ENCODE assay signal across 26 cellular contexts in genomic region chr12:129909051-129910020, GRCh38. TPM values are rescaled to one million over a fixed set of nuclear protein-coding genes. Genes with fewer than 3 reads are reported as not detected.
"Had no signal": no experiment of that assay in that cellular context is flagged by ENCODE, and none has a peak within 500 bp of the region (broad histone marks: within the 10 kb centered on the region; RNA-seq: fewer than 3 reads in every experiment).

No MANE protein-coding gene starts in this region.

- H3K9ac ChIP-seq: KMS-11, SK-N-SH had no signal

- H3K4me1 ChIP-seq: ascending aorta, body of pancreas, Peyer's patch had no signal

- H3K36me3 ChIP-seq: ascending aorta, MG63, Peyer's patch, SJCRH30 had no signal

- H3K4me1 Mint-ChIP-seq: activated naive CD4-positive, alpha-beta T cell treated with anti-CD3 and anti-CD28 coated beads, Interleukin-2, amount 50 U/mL, for 24 hours had no signal

- H3K27ac Mint-ChIP-seq: activated CD8-positive, alpha-beta T cell treated with anti-CD3 and anti-CD28 coated beads, Interleukin-2, amount 10 ng/mL, durations not matched to agents 7 days and 5 days; activated naive CD4-positive, alpha-beta T cell treated with anti-CD3 and anti-CD28 coated beads, Interleukin-2, amount 50 U/mL, for 24 hours; activated T-cell treated with anti-CD3 and anti-CD28 coated beads, Interleukin-2, amount 50 U/mL, for 24 hours; activated T-helper 1 cell treated with anti-CD3 and anti-CD28 coated beads, Interleukin-12 subunit alpha, Interleukin-12 subunit beta, Interleukin-2, Interleukin-4 antibody, amounts not matched to agents 30 ng/mL and 10 ng/mL and 1 ng/mL, durations not matched to agents 14 hours and 24 hours and 36 hours had no signal

- H3K9me3 Mint-ChIP-seq: activated naive CD4-positive, alpha-beta T cell treated with anti-CD3 and anti-CD28 coated beads, Interleukin-2, amount 50 U/mL, for 24 hours; activated T-cell treated with anti-CD3 and anti-CD28 coated beads, Interleukin-2, amount 50 U/mL, for 24 hours; activated T-helper 1 cell treated with anti-CD3 and anti-CD28 coated beads, Interleukin-12 subunit alpha, Interleukin-12 subunit beta, Interleukin-2, Interleukin-4 antibody, amounts not matched to agents 30 ng/mL and 10 ng/mL and 1 ng/mL, durations not matched to agents 14 hours and 24 hours and 36 hours had no signal

- H3K27ac ChIP-seq: ascending aorta, body of pancreas, KMS-11, Peyer's patch, RWPE1, SJCRH30, VCaP had no signal

- ATAC-seq: activated CD8-positive, alpha-beta T cell treated with anti-CD3 and anti-CD28 coated beads, Interleukin-2, amount 10 ng/mL, durations not matched to agents 7 days and 5 days; body of pancreas had no signal

- H3K4me3 ChIP-seq: ascending aorta, body of pancreas, MG63, Peyer's patch, SJCRH30 had no signal

- DNase-seq: activated CD4-positive, alpha-beta T cell treated with anti-CD3 and anti-CD28 coated beads for 4 hours; activated CD4-positive, alpha-beta T cell treated with anti-CD3 and anti-CD28 coated beads, Interleukin-2, amount 50 U/mL, for 4 hours; activated CD8-positive, alpha-beta T cell treated with anti-CD3 and anti-CD28 coated beads, Interleukin-2, amount 10 ng/mL, durations not matched to agents 7 days and 5 days; activated effector memory CD4-positive, alpha-beta T cell treated with Interleukin-2 at 50 U/mL for 16 hours; activated naive CD4-positive, alpha-beta T cell; activated T-cell treated with anti-CD3 and anti-CD28 coated beads, Interleukin-2, amount 50 U/mL, for 24 hours; body of pancreas; MG63; MV-4-11; NCI-H187; NCI-H2081 treated with DMSO at 0.1 percent for 48 hours; NCI-H446; NCI-H524; Peyer's patch; Right ventricle myocardium superior; SJCRH30; SK-N-SH; T-helper 1 cell had no signal

- H3K4me2 ChIP-seq: KMS-11, SK-N-SH had no signal

- H3K27me3 ChIP-seq: ascending aorta, body of pancreas, Peyer's patch, SJCRH30 had no signal

- H3K4me3 Mint-ChIP-seq: activated CD8-positive, alpha-beta T cell treated with anti-CD3 and anti-CD28 coated beads, Interleukin-2, amount 10 ng/mL, durations not matched to agents 7 days and 5 days; activated naive CD4-positive, alpha-beta T cell treated with anti-CD3 and anti-CD28 coated beads, Interleukin-2, amount 50 U/mL, for 24 hours; activated T-cell treated with anti-CD3 and anti-CD28 coated beads, Interleukin-2, amount 50 U/mL, for 24 hours; activated T-helper 1 cell treated with anti-CD3 and anti-CD28 coated beads, Interleukin-12 subunit alpha, Interleukin-12 subunit beta, Interleukin-2, Interleukin-4 antibody, amounts not matched to agents 30 ng/mL and 10 ng/mL and 1 ng/mL, durations not matched to agents 14 hours and 24 hours and 36 hours had no signal

- H3K9me3 ChIP-seq: ascending aorta, body of pancreas, MG63, Peyer's patch, SJCRH30, SK-N-SH had no signal

RNA-seq across cellular contexts. Expression of gene TMEM132D, which starts 5.5 kb away (rescaled TPM):
- total RNA-seq: activated CD8-positive, alpha-beta T cell treated with anti-CD3 and anti-CD28 coated beads, Interleukin-2, amount 10 ng/mL, durations not matched to agents 7 days and 5 days; activated T-helper 1 cell treated with anti-CD3 and anti-CD28 coated beads, Interleukin-12 subunit alpha, Interleukin-12 subunit beta, Interleukin-2, Interleukin-4 antibody, amounts not matched to agents 30 ng/mL and 10 ng/mL and 1 ng/mL, durations not matched to agents 14 hours and 24 hours and 36 hours; ascending aorta; bronchial epithelial cell; Right ventricle myocardium superior; T-helper 2 cell treated with Interferon-gamma antibody and Interleukin-4, amounts not matched to agents 100 ng/mL and 5 ng/mL, for 36 hours had no signal
- polyA plus RNA-seq: SK-N-SH had no signal
